In genomic region chr4:186946140-186946539, GRCh38 we compare ENCODE assay signal across 17 cellular contexts.
"Had no signal": no experiment of that assay in that cellular context is flagged by ENCODE, and none has a peak within 500 bp of the region (broad histone marks: within the 10 kb centered on the region; RNA-seq: fewer than 3 reads in every experiment).

No MANE protein-coding gene starts in this region.

- H3K27me3 Mint-ChIP-seq: activated CD4-positive, alpha-beta memory T cell treated with anti-CD3 and anti-CD28 coated beads for 36 hours; activated naive CD4-positive, alpha-beta T cell treated with anti-CD3 and anti-CD28 coated beads, Interleukin-2, amount 10 ng/mL, durations not matched to agents 7 days and 5 days; naive thymus-derived CD8-positive, alpha-beta T cell; stimulated activated naive CD8-positive, alpha-beta T cell treated with anti-CD3 and anti-CD28 coated beads, Interleukin-15, Interleukin-2, amounts not matched to agents 100 ng/mL and 50 ng/mL, for 24 hours had no signal

- H3K36me3 Mint-ChIP-seq: activated CD4-positive, alpha-beta memory T cell treated with anti-CD3 and anti-CD28 coated beads for 36 hours; activated naive CD4-positive, alpha-beta T cell treated with anti-CD3 and anti-CD28 coated beads, Interleukin-2, amount 10 ng/mL, durations not matched to agents 7 days and 5 days; naive thymus-derived CD8-positive, alpha-beta T cell had no signal

- H3K36me3 ChIP-seq: cardiac muscle cell, heart right ventricle, lower lobe of right lung, right atrium auricular region, thyroid gland had no signal

- DNase-seq: activated CD4-positive, alpha-beta memory T cell treated with anti-CD3 and anti-CD28 coated beads for 36 hours; activated CD4-positive, alpha-beta T cell treated with anti-CD3 and anti-CD28 coated beads for 48 hours; activated CD4-positive, CD25-positive, alpha-beta regulatory T cell; activated effector memory CD4-positive, alpha-beta T cell treated with anti-CD3 and anti-CD28 coated beads, Interleukin-2, amount 50 U/mL, for 16 hours; activated naive CD4-positive, alpha-beta T cell treated with anti-CD3 and anti-CD28 coated beads, Interleukin-2, amount 10 ng/mL, durations not matched to agents 7 days and 5 days; amygdala; heart right ventricle; lower lobe of right lung; naive thymus-derived CD8-positive, alpha-beta T cell; psoas muscle; stimulated activated CD4-positive, alpha-beta T cell treated with anti-CD3 and anti-CD28 coated beads, Interleukin-1b, Interleukin-23, amount 100 ng/mL, for 48 hours; T1000; thyroid gland had no signal

- H3K9me3 ChIP-seq: heart right ventricle, lower lobe of right lung, psoas muscle, right atrium auricular region, thyroid gland had no signal

- H3K27ac ChIP-seq: cardiac muscle cell, epithelial cell of prostate, heart right ventricle, lower lobe of right lung, psoas muscle, right atrium auricular region, thyroid gland had no signal

- ATAC-seq: lower lobe of right lung; naive thymus-derived CD8-positive, alpha-beta T cell; psoas muscle had no signal

- H3K27ac Mint-ChIP-seq: activated CD4-positive, alpha-beta memory T cell treated with anti-CD3 and anti-CD28 coated beads for 36 hours; activated naive CD4-positive, alpha-beta T cell treated with anti-CD3 and anti-CD28 coated beads, Interleukin-2, amount 10 ng/mL, durations not matched to agents 7 days and 5 days; naive thymus-derived CD8-positive, alpha-beta T cell; stimulated activated naive CD8-positive, alpha-beta T cell treated with anti-CD3 and anti-CD28 coated beads, Interleukin-15, Interleukin-2, amounts not matched to agents 100 ng/mL and 50 ng/mL, for 24 hours had no signal

- H3K27me3 ChIP-seq: cardiac muscle cell, heart right ventricle, right atrium auricular region, thyroid gland had no signal

- H3K4me3 ChIP-seq: cardiac muscle cell, heart right ventricle, lower lobe of right lung, psoas muscle, right atrium auricular region, thyroid gland had no signal

- H3K4me3 Mint-ChIP-seq: activated CD4-positive, alpha-beta memory T cell treated with anti-CD3 and anti-CD28 coated beads for 36 hours; activated naive CD4-positive, alpha-beta T cell treated with anti-CD3 and anti-CD28 coated beads, Interleukin-2, amount 10 ng/mL, durations not matched to agents 7 days and 5 days; naive thymus-derived CD8-positive, alpha-beta T cell; stimulated activated naive CD8-positive, alpha-beta T cell treated with anti-CD3 and anti-CD28 coated beads, Interleukin-15, Interleukin-2, amounts not matched to agents 100 ng/mL and 50 ng/mL, for 24 hours had no signal

- H3K4me1 Mint-ChIP-seq: activated naive CD4-positive, alpha-beta T cell treated with anti-CD3 and anti-CD28 coated beads, Interleukin-2, amount 10 ng/mL, durations not matched to agents 7 days and 5 days; naive thymus-derived CD8-positive, alpha-beta T cell had no signal

- H3K4me1 ChIP-seq: psoas muscle had no signal
